8 cellular contexts compared by ENCODE assay signal in genomic region chr22:29306175-29306829, GRCh38. TPM values are rescaled to one million over a fixed set of nuclear protein-coding genes. Genes with fewer than 3 reads are reported as not detected.
DNase-seq lines count a peak whose midpoint lies in the region; ATAC-seq and TF ChIP-seq lines count a peak whose summit lies in the region.

Gene GAS2L1 (plus strand): TSS chr22:29306650. CDS start chr22:29308106, 1,456 bp downstream.

- peak within 1 kb of the TSS; percentile 80 to 89 (median 83) for H3K27ac ChIP-seq in gastrocnemius medialis

- H3K4me3 ChIP-seq in cardiac fibroblast (replicated peaks in 1 of 2; ENCODE audit: low read depth in 2 of 2, low read length in 2 of 2) (peak within 1 kb of the TSS; percentile 68 to 77), gastrocnemius medialis (peak within 1 kb of the TSS; percentile 84 to 98 (median 94))

- in situ Hi-C loops in gastrocnemius medialis (cut with MboI; ENCODE audit: low sequenced_read_pairs in 4 of 4) = loop anchor here in 1 of 4 donors (10.0 kb wide), 1 partner anchor 88 kb away; no protein-coding TSS in a partner anchor

- H3K9me3 ChIP-seq in ES-I3 (ENCODE audit: control insufficient read depth, insufficient read depth, low read length) = no peaks in the 10 kb centered on the region
- no peaks in the 10 kb centered on the region for H3K9me3 ChIP-seq in gastrocnemius medialis

- DNase-seq in Kasumi-1 (lab: John Stamatoyannopoulos, UW) (peak; percentile 65 to 76), SW480 (ENCODE audit: low spot score) (peak; percentile 72), cardiac fibroblast (ENCODE audit: low read depth in 2 of 2) (peak; percentile 80 to 87), iPS-NIHi11 (ENCODE audit: low spot score) (peak; percentile 82), gastrocnemius medialis (peak; percentile 76 to 82)

- peaks cover 0 to under 1% (median 0%) of the 10 kb centered on the region in 3 donors for H3K27me3 ChIP-seq in gastrocnemius medialis

- TF ChIP-seq CTCF in cardiac fibroblast (IDR thresholded peaks at IDR 0.05; ENCODE audit: low read depth, low read length) (peak; percentile 68), gastrocnemius medialis (IDR thresholded peaks at IDR 0.05 in 4 of 5, conservative IDR thresholded peaks at IDR 0.05 in 1 of 5) (peak; percentile 74 to 90 (median 85))

- H3K36me3 ChIP-seq in ES-I3 (ENCODE audit: insufficient read depth, low read length) (no peaks in the 10 kb centered on the region), gastrocnemius medialis (no peaks in the 10 kb centered on the region)

- intact Hi-C loops in gastrocnemius medialis (cut with DNase I; ENCODE audit: low total_unique reads) = loop anchor here (1.0 to 2.0 kb wide), 5 partner anchors 23 to 82 kb away; partner anchors contain the start of genes AP1B1 and EWSR1

- H3K4me1 ChIP-seq in ES-I3 (ENCODE audit: insufficient read depth, low read length) (peaks cover 13% of the 10 kb centered on the region; the same call in 1 of the 2 replicates), gastrocnemius medialis (peaks cover 32 to 47% of the 10 kb centered on the region in 2 donors)

- peak; percentile 63 to 72 for ATAC-seq in gastrocnemius medialis
- no peak for ATAC-seq in HG02623 (IDR thresholded peaks at IDR 0.05; ENCODE audit: unreplicated experiment)
- ATAC-seq in HG03097 (IDR thresholded peaks at IDR 0.05; ENCODE audit: low FRiP score, unreplicated experiment) = no peak

- H3K9ac ChIP-seq in ES-I3 (ENCODE audit: low read depth, low read length) = peak within 1 kb of the TSS; percentile 79

- no peak for TF ChIP-seq POLR2A in gastrocnemius medialis (IDR thresholded peaks at IDR 0.05)

RNA-seq across cellular contexts. Expression of gene GAS2L1, which starts in this region (rescaled TPM):
- total RNA-seq in gastrocnemius medialis = 10 to 100 TPM in 1 of 4 donors, 1 to 10 TPM in 3; 4.8 to 23.0 (median 6.6) TPM

Comparison
In these comparisons a context has a peak if more than half of its experiments do, and no peak if none do; other contexts are left out.
1. ATAC-seq: peak in gastrocnemius medialis (2 of 2); none in HG02623 (single experiment) and HG03097 (single experiment).
2. Peak in every context shown above with its lines, with median percentiles within 50 percentile points of each other: DNase-seq.